32 cellular contexts compared by ENCODE assay signal in the genomic region with DNA sequence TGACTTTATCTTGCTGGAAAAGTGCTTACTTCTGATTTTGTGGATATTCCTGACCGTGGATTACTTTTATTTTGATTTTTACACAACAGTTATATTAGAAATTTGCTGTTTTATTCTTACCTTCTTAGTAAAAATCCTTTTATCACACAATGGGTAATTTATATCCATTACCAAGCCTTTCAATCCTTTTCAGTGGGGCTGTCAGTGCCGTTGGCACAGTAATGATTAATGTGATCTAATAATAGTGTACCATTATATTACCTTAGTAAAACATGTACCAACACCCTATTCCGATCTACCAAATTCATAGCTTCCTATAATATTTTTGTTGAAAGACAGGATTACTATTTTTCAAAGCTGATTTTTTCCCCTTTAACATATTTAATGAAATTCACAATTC.
"Had no signal": no experiment of that assay in that cellular context is flagged by ENCODE, and none has a peak within 500 bp of the region (broad histone marks: within the 10 kb centered on the region; RNA-seq: fewer than 3 reads in every experiment).

No MANE protein-coding gene starts in this region.

- H3K9ac ChIP-seq: KMS-11 had no signal

- H3K9me3 ChIP-seq: MG63 had no signal

- DNase-seq: Kasumi-1, MG63, MM.1S, MV-4-11, NCI-H1048, NCI-H1092, NCI-H1092 treated with DMSO at 0.1 percent for 48 hours, NCI-H1105, NCI-H1105 treated with DMSO at 0.1 percent for 48 hours, NCI-H1417 treated with DMSO at 0.1 percent for 48 hours, NCI-H1436, NCI-H1436 treated with DMSO at 0.1 percent for 48 hours, NCI-H146, NCI-H1694, NCI-H1694 treated with DMSO at 0.1 percent for 48 hours, NCI-H187, NCI-H187 treated with DMSO at 0.1 percent for 48 hours, NCI-H1930, NCI-H2029, NCI-H2029 treated with DMSO at 0.1 percent for 48 hours, NCI-H2081, NCI-H2081 treated with DMSO at 0.1 percent for 48 hours, NCI-H2107, NCI-H2171, NCI-H2171 treated with DMSO at 0.1 percent for 48 hours, NCI-H2227 treated with DMSO at 0.1 percent for 48 hours, NCI-H226, NCI-H345, NCI-H446, NCI-H446 treated with DMSO at 0.1 percent for 48 hours, NCI-H510A had no signal

- H3K27ac ChIP-seq: KMS-11 had no signal

- H3K36me3 ChIP-seq: MG63 had no signal

- H3K4me3 ChIP-seq: MG63 had no signal

- H3K4me2 ChIP-seq: KMS-11 had no signal

- H3K27me3 ChIP-seq: MG63 had no signal
